1 cellular context compared by ENCODE assay signal in the genomic region with DNA sequence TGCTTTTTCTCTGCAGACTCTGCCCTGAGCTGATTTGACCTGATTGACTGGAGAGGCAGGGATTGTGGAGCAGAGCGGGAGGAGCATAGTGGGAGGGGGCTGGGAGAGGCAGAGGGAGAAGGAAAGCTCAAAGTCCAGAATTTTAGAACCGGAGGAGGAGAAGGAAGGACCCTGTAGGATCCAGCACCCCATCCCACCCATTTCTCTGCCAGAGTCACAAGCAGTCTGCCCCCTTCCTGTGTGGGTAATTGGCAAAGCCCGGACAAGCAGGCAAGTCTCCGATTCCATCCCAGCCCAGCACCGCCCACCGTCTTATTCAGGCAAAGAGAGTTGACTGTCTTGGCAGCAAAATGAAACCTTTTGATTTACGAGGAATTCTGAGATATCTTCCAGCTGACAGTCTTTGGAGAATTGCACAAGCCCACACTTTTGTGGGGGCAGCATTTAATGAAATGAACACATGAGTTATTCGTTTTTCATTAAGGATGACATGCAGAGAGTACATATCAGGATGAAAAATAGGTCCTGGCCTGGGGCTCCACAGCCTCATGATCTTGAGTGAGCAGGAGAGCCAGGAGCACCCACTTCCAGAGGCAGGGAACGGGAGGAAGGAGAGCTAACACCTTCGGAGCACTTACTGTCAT.
TF ChIP-seq lines count a peak whose summit lies in the region.

No MANE protein-coding gene starts in this region.

TF ChIP-seq in IMR-90, 13 proteins besides CTCF, POLR2A, EP300 and RAD21 (continued from another document):
- TF ChIP-seq, protein P1, sequence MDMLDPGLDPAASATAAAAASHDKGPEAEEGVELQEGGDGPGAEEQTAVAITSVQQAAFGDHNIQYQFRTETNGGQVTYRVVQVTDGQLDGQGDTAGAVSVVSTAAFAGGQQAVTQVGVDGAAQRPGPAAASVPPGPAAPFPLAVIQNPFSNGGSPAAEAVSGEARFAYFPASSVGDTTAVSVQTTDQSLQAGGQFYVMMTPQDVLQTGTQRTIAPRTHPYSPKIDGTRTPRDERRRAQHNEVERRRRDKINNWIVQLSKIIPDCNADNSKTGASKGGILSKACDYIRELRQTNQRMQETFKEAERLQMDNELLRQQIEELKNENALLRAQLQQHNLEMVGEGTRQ (IDR thresholded peaks at IDR 0.05; ENCODE audit: low read depth, low read length): no peak
- TF ChIP-seq MAZ (IDR thresholded peaks at IDR 0.05; ENCODE audit: borderline replicate concordance, low read depth, low read length) (peak; percentile 41; the same call in 1 of the 2 replicates), RCOR1 (IDR thresholded peaks at IDR 0.05; ENCODE audit: insufficient replicate concordance, low read length) (no peak), MXI1 (IDR thresholded peaks at IDR 0.05; ENCODE audit: borderline replicate concordance, low read depth, low read length) (no peak)
- TF ChIP-seq, protein P2, sequence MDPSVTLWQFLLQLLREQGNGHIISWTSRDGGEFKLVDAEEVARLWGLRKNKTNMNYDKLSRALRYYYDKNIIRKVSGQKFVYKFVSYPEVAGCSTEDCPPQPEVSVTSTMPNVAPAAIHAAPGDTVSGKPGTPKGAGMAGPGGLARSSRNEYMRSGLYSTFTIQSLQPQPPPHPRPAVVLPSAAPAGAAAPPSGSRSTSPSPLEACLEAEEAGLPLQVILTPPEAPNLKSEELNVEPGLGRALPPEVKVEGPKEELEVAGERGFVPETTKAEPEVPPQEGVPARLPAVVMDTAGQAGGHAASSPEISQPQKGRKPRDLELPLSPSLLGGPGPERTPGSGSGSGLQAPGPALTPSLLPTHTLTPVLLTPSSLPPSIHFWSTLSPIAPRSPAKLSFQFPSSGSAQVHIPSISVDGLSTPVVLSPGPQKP (IDR thresholded peaks at IDR 0.05; ENCODE audit: borderline replicate concordance, low read depth, low read length): no peak
